In the genomic region with DNA sequence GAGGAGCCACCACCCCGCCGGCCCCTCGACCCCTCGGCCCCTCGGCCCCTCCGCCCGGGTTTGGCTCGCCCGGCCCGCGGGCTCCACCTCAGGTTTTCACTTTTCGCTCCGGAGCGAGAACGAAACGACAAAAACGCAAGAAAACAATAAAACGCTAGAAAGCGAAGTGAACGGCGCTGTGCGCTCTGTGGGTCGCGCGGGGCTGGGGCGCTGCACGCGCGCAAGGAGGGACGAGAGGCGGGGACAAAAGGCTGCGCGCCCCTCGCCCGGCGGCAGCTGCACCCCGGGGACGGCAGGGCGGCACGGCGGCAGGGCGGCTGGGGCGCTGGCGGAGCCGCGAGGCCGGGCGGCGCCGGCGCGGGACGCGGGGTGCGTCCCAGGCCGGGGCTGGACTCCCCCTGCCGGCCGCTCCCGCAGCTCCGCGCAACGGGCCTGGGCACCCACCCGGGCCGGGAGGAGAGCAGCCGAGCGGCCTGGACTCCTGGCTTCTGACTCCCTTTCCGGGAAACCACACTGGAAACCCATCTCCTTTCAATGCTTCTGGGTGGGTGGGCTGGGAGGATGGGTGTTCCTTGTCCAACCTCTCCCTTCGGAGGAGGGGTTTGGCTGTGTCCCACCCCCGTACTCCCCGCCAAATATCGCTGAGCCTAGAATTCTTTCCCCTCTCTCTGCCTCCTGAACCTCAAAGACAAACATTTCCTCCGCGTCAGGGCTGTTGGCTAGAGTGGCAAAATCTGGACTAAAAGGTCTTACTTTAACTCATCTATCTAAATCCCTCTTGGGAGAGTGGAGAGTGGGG, we compare ENCODE assay signal across 9 cellular contexts. TPM values are rescaled to one million over a fixed set of nuclear protein-coding genes. Genes with fewer than 3 reads are reported as not detected.
A peak's percentile ranks its signal among the peaks of the same experiment; 100 is the strongest.
DNase-seq lines count a peak whose midpoint lies in the region; ATAC-seq and TF ChIP-seq lines count a peak whose summit lies in the region.
"Had no signal": no experiment of that assay in that cellular context is flagged by ENCODE, and none has a peak within 500 bp of the region (broad histone marks: within the 10 kb centered on the region; RNA-seq: fewer than 3 reads in every experiment).

No MANE protein-coding gene starts in this region.

- no peaks in the 10 kb centered on the region for H3K36me3 ChIP-seq in BLaER1 treated with 17β-estradiol and CSF1 and Interleukin-3, amounts not matched to agents 10 nM and 100 nM
- H3K36me3 ChIP-seq in OCI-LY1 (ENCODE audit: insufficient read depth, low read length) (no peaks in the 10 kb centered on the region), adrenal gland (replicated peaks in 1 of 2) (peaks cover 0 to 8% of the 10 kb centered on the region in 2 donors)

- TF ChIP-seq POLR2A in adrenal gland (IDR thresholded peaks at IDR 0.05): peak in 1 of 2 donors; percentile 7
- TF ChIP-seq POLR2A in GM18505 (IDR thresholded peaks at IDR 0.05; ENCODE audit: borderline replicate concordance, extremely low read depth, insufficient read depth, insufficient read length): no peak

- peak overlapping the region; percentile 37 to 70 (median 64); a peak in 19 of 22 replicates for H3K9ac ChIP-seq in BLaER1 treated with 17β-estradiol and CSF1 and Interleukin-3, amounts not matched to agents 10 nM and 100 nM
- peak overlapping the region; percentile 48 for H3K9ac ChIP-seq in OCI-LY1 (ENCODE audit: low read length)

- ATAC-seq in GM18867 (IDR thresholded peaks at IDR 0.05; ENCODE audit: unreplicated experiment) (peak; percentile 53), right cardiac atrium (peak; percentile 35 to 37), GM18505 (IDR thresholded peaks at IDR 0.05; ENCODE audit: unreplicated experiment) (no peak)

- peaks cover 88 to 100% (median 95%) of the 10 kb centered on the region in 11 experiments for H3K27me3 ChIP-seq in BLaER1 treated with 17β-estradiol and CSF1 and Interleukin-3, amounts not matched to agents 10 nM and 100 nM
- H3K27me3 ChIP-seq in OCI-LY1 (ENCODE audit: insufficient read depth, low read length): peaks cover 2% of the 10 kb centered on the region; the same call in 1 of the 2 replicates
- peaks cover 13% of the 10 kb centered on the region for H3K27me3 ChIP-seq in adrenal gland
- H3K27me3 ChIP-seq in right cardiac atrium (ENCODE audit: control insufficient read depth, insufficient read depth): no peaks in the 10 kb centered on the region

- H3F3A ChIP-seq in OCI-LY1 (ENCODE audit: insufficient read depth, low read length): no peaks in the 10 kb centered on the region

- H2AFZ ChIP-seq in OCI-LY1 (ENCODE audit: low read length): no peak overlapping the region

- WGBS in adrenal gland, 4 donors: 2 to 12% (median 8%) methylated on average over 21 to 73 of the region's 73 CpGs
- WGBS in right cardiac atrium: 3% methylated on average over 73 of the region's 73 CpGs

- intact Hi-C loops in adrenal gland (cut with DNase I) (loop anchor here in 1 of 2 donors (10.0 kb wide), 1 partner anchor 145 kb away; no protein-coding TSS in a partner anchor), right cardiac atrium (cut with DNase I) (loop anchor here in 3 of 4 donors (5.0 to 10.0 kb wide), 5 partner anchors 145 to 658 kb away; partner anchors contain the start of gene MED13 (in 2 of the 3))

- H3K79me2 ChIP-seq in OCI-LY1 (ENCODE audit: insufficient read depth, low read length): no peaks in the 10 kb centered on the region

- H3K9me2 ChIP-seq in OCI-LY1 (ENCODE audit: low read depth, low read length): no peaks in the 10 kb centered on the region

- DNase-seq in adrenal gland (peak; percentile 55 to 73 (median 65)), right cardiac atrium (peak; percentile 68 to 88 (median 87)), putamen (ENCODE audit: low spot score) (peak; percentile 52), KG1 (lab: John Stamatoyannopoulos, UW) (no peak)

- H4K20me1 ChIP-seq in BLaER1 treated with 17β-estradiol and CSF1 and Interleukin-3, amounts not matched to agents 10 nM and 100 nM: peaks cover 0 to 55% (median 50%) of the 10 kb centered on the region in 11 experiments; a peak in 19 of 22 replicates
- no peaks in the 10 kb centered on the region for H4K20me1 ChIP-seq in OCI-LY1 (ENCODE audit: insufficient read depth, low read length)

- H3K4me2 ChIP-seq in BLaER1 treated with 17β-estradiol and CSF1 and Interleukin-3, amounts not matched to agents 10 nM and 100 nM: peak overlapping the region; percentile 86 to 99 (median 94)
- H3K4me2 ChIP-seq in OCI-LY1 (ENCODE audit: low read length): peak overlapping the region; percentile 98

- peaks cover 19 to 45% (median 40%) of the 10 kb centered on the region in 10 experiments for H3K4me1 ChIP-seq in BLaER1 treated with 17β-estradiol and CSF1 and Interleukin-3, amounts not matched to agents 10 nM and 100 nM
- H3K4me1 ChIP-seq in OCI-LY1 (ENCODE audit: insufficient read depth, low read length, severe bottlenecking) (peaks cover 35% of the 10 kb centered on the region), adrenal gland (replicated peaks in 1 of 2) (peaks cover 2 to 47% of the 10 kb centered on the region in 2 donors), right cardiac atrium (ENCODE audit: control insufficient read depth, insufficient read depth, low read length) (no peaks in the 10 kb centered on the region)

- no peak overlapping the region for H3K27ac ChIP-seq in BLaER1 treated with 17β-estradiol and CSF1 and Interleukin-3, amounts not matched to agents 10 nM and 100 nM
- H3K27ac ChIP-seq in OCI-LY1 (ENCODE audit: low read depth, low read length, poor library complexity, severe bottlenecking) (no peak overlapping the region), adrenal gland (peak overlapping the region in 3 of 5 donors; percentile 34 to 91 (median 88)), right cardiac atrium (ENCODE audit: low read length) (no peak overlapping the region)

- TF ChIP-seq CTCF in OCI-LY1 (IDR thresholded peaks at IDR 0.05; ENCODE audit: low read length) (no peak), adrenal gland (IDR thresholded peaks at IDR 0.05) (peak in 3 of 6 experiments; percentile 44 to 73 (median 46))

- peaks cover 0 to 5% (median 0%) of the 10 kb centered on the region in 11 experiments; a peak in 2 of 22 replicates for H3K9me3 ChIP-seq in BLaER1 treated with 17β-estradiol and CSF1 and Interleukin-3, amounts not matched to agents 10 nM and 100 nM (replicated peaks in 1 of 11)
- no peaks in the 10 kb centered on the region for H3K9me3 ChIP-seq in OCI-LY1 (ENCODE audit: low read length)
- H3K9me3 ChIP-seq in adrenal gland (replicated peaks in 1 of 3): no peaks in the 10 kb centered on the region
- H3K9me3 ChIP-seq in right cardiac atrium (ENCODE audit: control insufficient read depth, low read length): no peaks in the 10 kb centered on the region

- peak overlapping the region; percentile 60 to 72 (median 66) for H3K4me3 ChIP-seq in BLaER1 treated with 17β-estradiol and CSF1 and Interleukin-3, amounts not matched to agents 10 nM and 100 nM
- peak overlapping the region; percentile 59 for H3K4me3 ChIP-seq in OCI-LY1 (ENCODE audit: low read depth, low read length, poor library complexity, severe bottlenecking)
- H3K4me3 ChIP-seq in adrenal gland: peak overlapping the region in 3 of 4 donors; percentile 18 to 76 (median 42)
- H3K4me3 ChIP-seq in right cardiac atrium (ENCODE audit: low read length): peak overlapping the region; percentile 65

RNA-seq across cellular contexts. Expression of gene TBX2, which starts 9.9 kb away (rescaled TPM):
- total RNA-seq in adrenal gland (10 to 100 TPM in 2 of 8 donors, 1 to 10 TPM in 6; 6.4 to 16.0 (median 7.4) TPM), right cardiac atrium (10 to 100 TPM in 2 of 4 donors, 1 to 10 TPM in 2; 5.9 to 12.4 (median 8.1) TPM)
- polyA plus RNA-seq in adrenal gland (10 to 100 TPM in 2 of 3 donors, 1 to 10 TPM in 1; 2.4 to 22.1 (median 14.9) TPM), right cardiac atrium (9.5 TPM)
- total RNA-seq: T-helper 2 cell treated with Interferon-gamma antibody and Interleukin-4, amounts not matched to agents 100 ng/mL and 5 ng/mL, for 36 hours had no signal

RNA-seq across cellular contexts. Expression of gene TBX4, which starts 42.7 kb away (rescaled TPM):
- total RNA-seq in adrenal gland (under 1 TPM in 3 of 8 donors, not detected in 5; 0.14 to 0.54 (median 0.29) TPM), right cardiac atrium (not detected)
- polyA plus RNA-seq in adrenal gland (under 1 TPM in 1 of 3 donors, not detected in 2; 0.03 TPM), right cardiac atrium (0.11 TPM)
- total RNA-seq: T-helper 2 cell treated with Interferon-gamma antibody and Interleukin-4, amounts not matched to agents 100 ng/mL and 5 ng/mL, for 36 hours had no signal

Comparison
In these comparisons a context has a peak if more than half of its experiments do, and no peak if none do; other contexts are left out.
1. H3K27ac ChIP-seq: peak in adrenal gland (3 of 5); none in BLaER1 treated with 17β-estradiol and CSF1 and Interleukin-3, amounts not matched to agents 10 nM and 100 nM (0 of 11), OCI-LY1 (single experiment) and right cardiac atrium (single experiment).
2. Peak in every context shown above with its lines, with median percentiles within 50 percentile points of each other: H3K4me3 ChIP-seq.